ENCODE assay signal across 14 cellular contexts in the genomic region with DNA sequence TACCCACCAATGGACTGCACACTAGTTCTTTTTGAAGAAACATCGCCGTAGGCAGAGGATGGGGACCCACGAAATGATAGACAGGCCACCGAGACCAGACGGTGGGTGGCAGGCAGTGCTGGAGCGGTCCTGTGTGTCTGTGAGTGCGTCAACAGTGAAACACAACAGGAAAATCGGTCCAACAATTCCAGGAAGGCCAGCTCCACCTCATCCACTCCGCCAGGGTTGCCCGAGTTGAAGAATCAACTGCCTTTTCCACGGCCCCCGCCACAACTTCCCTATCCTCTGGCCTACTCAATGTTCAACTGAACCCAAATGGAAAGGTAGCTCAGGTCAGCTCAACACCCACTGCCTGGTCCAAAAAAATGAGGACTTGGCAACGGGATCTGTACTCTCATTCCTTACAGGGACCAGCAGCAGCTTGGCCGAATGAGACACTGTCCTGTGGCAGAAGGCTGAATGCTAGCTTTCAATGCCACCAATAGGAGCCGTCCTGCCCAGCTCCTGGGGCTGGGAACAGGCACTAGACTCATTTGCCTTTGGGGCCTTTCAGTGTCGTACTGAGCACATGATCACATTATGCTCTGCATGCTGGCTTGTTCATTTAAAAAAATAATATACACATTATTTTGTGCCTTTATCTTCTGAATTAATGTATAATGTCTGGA. TPM values are rescaled to one million over a fixed set of nuclear protein-coding genes. Genes with fewer than 3 reads are reported as not detected.
DNase-seq lines count a peak whose midpoint lies in the region; ATAC-seq and TF ChIP-seq lines count a peak whose summit lies in the region.
"Had no signal": no experiment of that assay in that cellular context is flagged by ENCODE, and none has a peak within 500 bp of the region (broad histone marks: within the 10 kb centered on the region; RNA-seq: fewer than 3 reads in every experiment).

No MANE protein-coding gene starts in this region.

- H2BK5ac ChIP-seq in mesenchymal stem cell (ENCODE audit: low read depth, low read length, poor library complexity, severe bottlenecking) = no peak overlapping the region

- H3K23ac ChIP-seq in mesenchymal stem cell (ENCODE audit: low read length in 2 of 2) = no peak overlapping the region

- peak overlapping the region; percentile 75 for H4K91ac ChIP-seq in mesenchymal stem cell (ENCODE audit: low read length)

- H3K4me1 ChIP-seq in heart left ventricle (peaks cover 0 to 34% (median 7%) of the 10 kb centered on the region in 12 donors), mesenchymal stem cell (ENCODE audit: control insufficient read depth, insufficient read depth, low read depth, low read length) (peaks cover 3% of the 10 kb centered on the region), upper lobe of right lung (peaks cover 4% of the 10 kb centered on the region)

- H3K4me3 ChIP-seq in heart left ventricle (peak overlapping the region in 9 of 12 donors; percentile 26 to 44 (median 34)), mesenchymal stem cell (ENCODE audit: insufficient read depth in 1 of 2, low read depth in 1 of 2, low read length in 2 of 2) (no peak overlapping the region), upper lobe of right lung (peak overlapping the region; percentile 16)
- H3K4me3 ChIP-seq: thyroid gland had no signal

- no peak overlapping the region for H4K8ac ChIP-seq in mesenchymal stem cell (ENCODE audit: low read length)

- no peak for TF ChIP-seq CTCF in heart left ventricle (IDR thresholded peaks at IDR 0.05)
- no peak for TF ChIP-seq CTCF in upper lobe of right lung (IDR thresholded peaks at IDR 0.05)

- no peak for TF ChIP-seq POLR2A in heart left ventricle (IDR thresholded peaks at IDR 0.05)

- no peak overlapping the region for H3K9ac ChIP-seq in mesenchymal stem cell (ENCODE audit: low read length)

- 56 to 64% (median 61%) methylated on average over 16 of the region's 16 CpGs for WGBS in heart left ventricle, 4 donors
- 96% methylated on average over 15 of the region's 16 CpGs for WGBS in mesenchymal stem cell

- H3K27ac ChIP-seq in heart left ventricle (peak overlapping the region; percentile 28 to 77 (median 66)), epithelial cell of prostate (peak overlapping the region; percentile 84), mesenchymal stem cell (ENCODE audit: low read length, poor library complexity, severe bottlenecking) (no peak overlapping the region), upper lobe of right lung (peak overlapping the region; percentile 36)

- no peak overlapping the region for H2AFZ ChIP-seq in mesenchymal stem cell (ENCODE audit: low read depth, low read length)

- H2AK5ac ChIP-seq in mesenchymal stem cell (ENCODE audit: low read length, severe bottlenecking) = peak overlapping the region; percentile 68

- peaks cover 0 to 12% (median 0%) of the 10 kb centered on the region in 12 donors for H3K9me3 ChIP-seq in heart left ventricle
- H3K9me3 ChIP-seq in mesenchymal stem cell (ENCODE audit: control insufficient read depth, low read length) = peaks cover 5% of the 10 kb centered on the region
- H3K9me3 ChIP-seq in upper lobe of right lung = no peaks in the 10 kb centered on the region
- H3K9me3 ChIP-seq: thyroid gland had no signal

- peak overlapping the region in 1 of 2 experiments; percentile 43 for H3K18ac ChIP-seq in mesenchymal stem cell (ENCODE audit: low read depth in 1 of 2, low read length in 2 of 2)

- no peak overlapping the region for H3K14ac ChIP-seq in mesenchymal stem cell (ENCODE audit: low read length in 2 of 2)

- ATAC-seq in heart left ventricle (peak in 3 of 4 donors; percentile 45 to 83 (median 56)), upper lobe of right lung (no peak), GM19023 (IDR thresholded peaks at IDR 0.05; ENCODE audit: unreplicated experiment) (no peak)
- ATAC-seq: activated T-cell treated with anti-CD3 and anti-CD28 coated beads, Interleukin-2, amount 50 U/mL, for 72 hours had no signal

- H2BK15ac ChIP-seq in mesenchymal stem cell (ENCODE audit: low read depth, poor library complexity, severe bottlenecking) = no peak overlapping the region

- no peaks in the 10 kb centered on the region for H3K27me3 ChIP-seq in heart left ventricle
- no peaks in the 10 kb centered on the region for H3K27me3 ChIP-seq in mesenchymal stem cell (ENCODE audit: control insufficient read depth in 1 of 2, insufficient read depth in 1 of 2, low read length in 2 of 2)
- no peaks in the 10 kb centered on the region for H3K27me3 ChIP-seq in upper lobe of right lung
- H3K27me3 ChIP-seq: thyroid gland had no signal

- DNase-seq in heart left ventricle (peak in 4 of 5 donors; percentile 24 to 49 (median 41)), cardiac septum (ENCODE audit: low spot score) (no peak), epithelial cell of prostate (ENCODE audit: low read depth, low spot score) (no peak), mesenchymal stem cell (no peak), upper lobe of right lung (no peak), NCI-H1048 (lab: John Stamatoyannopoulos, UW) (no peak), OCI-M1 (lab: John Stamatoyannopoulos, UW) (no peak)
- DNase-seq: activated CD4-positive, alpha-beta T cell treated with anti-CD3 and anti-CD28 coated beads, Interleukin-2, amount 50 U/mL, for 48 hours; activated T-cell treated with anti-CD3 and anti-CD28 coated beads, Interleukin-2, amount 50 U/mL, for 72 hours; NCI-H146; NCI-H345 had no signal

- peaks cover under 1% of the 10 kb centered on the region for H3K79me1 ChIP-seq in mesenchymal stem cell (replicated peaks; ENCODE audit: low read length, poor library complexity, severe bottlenecking)

- peak overlapping the region in 1 of 2 experiments; percentile 77 for H2BK12ac ChIP-seq in mesenchymal stem cell (ENCODE audit: low read length in 2 of 2)

- intact Hi-C loops in heart left ventricle (cut with DNase I) (loop anchor here in 2 of 10 donors (10.0 kb wide), 1 partner anchor 92 kb away; no protein-coding TSS in a partner anchor), cardiac septum (cut with DNase I) (no loop called here), upper lobe of right lung (cut with DNase I) (no loop called here)

- H3K4ac ChIP-seq in mesenchymal stem cell (ENCODE audit: low read depth in 1 of 2, low read length in 2 of 2) = peak overlapping the region in 1 of 2 experiments; percentile 35

- H3K4me2 ChIP-seq in mesenchymal stem cell (ENCODE audit: low read length, poor library complexity, severe bottlenecking) = no peak overlapping the region

- H3K36me3 ChIP-seq in heart left ventricle (no peaks in the 10 kb centered on the region), mesenchymal stem cell (ENCODE audit: control insufficient read depth in 1 of 2, insufficient read depth in 2 of 2, low read depth in 1 of 2, low read length in 2 of 2) (no peaks in the 10 kb centered on the region), upper lobe of right lung (no peaks in the 10 kb centered on the region)
- H3K36me3 ChIP-seq: thyroid gland had no signal

- peak overlapping the region; percentile 34 for H2BK120ac ChIP-seq in mesenchymal stem cell (ENCODE audit: low read depth, low read length)

RNA-seq across cellular contexts. Expression of gene MID1, which starts 43.5 kb away (rescaled TPM):
- total RNA-seq in heart left ventricle = 10 to 100 TPM in 3 of 9 donors, 1 to 10 TPM in 6; 3.8 to 18.7 (median 5.5) TPM
- 1 to 10 TPM; 1.6 to 1.8 TPM for polyA plus RNA-seq in heart left ventricle
- total RNA-seq in cardiac septum = 35.7 TPM
- polyA plus RNA-seq in mesenchymal stem cell (2013, experiment 1 of 2) = 3.7 TPM
- 2.7 TPM for polyA plus RNA-seq in mesenchymal stem cell (2013, experiment 2 of 2)
- 24.5 TPM for total RNA-seq in upper lobe of right lung
- total RNA-seq: CD4-positive, alpha-beta memory T cell had no signal
- polyA plus RNA-seq: CD4-positive, alpha-beta memory T cell had no signal

Comparison
In these comparisons a context has a peak if more than half of its experiments do, and no peak if none do; other contexts are left out.
1. DNase-seq: peak in heart left ventricle (4 of 5); none in cardiac septum (single experiment), epithelial cell of prostate (single experiment), mesenchymal stem cell (single experiment), upper lobe of right lung (single experiment), NCI-H1048 (single experiment) and OCI-M1 (single experiment).
2. ATAC-seq: peak in heart left ventricle (3 of 4); none in upper lobe of right lung (single experiment) and GM19023 (single experiment).
3. H3K4me3 ChIP-seq: peak in heart left ventricle (9 of 12) and upper lobe of right lung (single experiment); none in mesenchymal stem cell (0 of 2).